ENCODE assay signal across 21 cellular contexts in the genomic region with DNA sequence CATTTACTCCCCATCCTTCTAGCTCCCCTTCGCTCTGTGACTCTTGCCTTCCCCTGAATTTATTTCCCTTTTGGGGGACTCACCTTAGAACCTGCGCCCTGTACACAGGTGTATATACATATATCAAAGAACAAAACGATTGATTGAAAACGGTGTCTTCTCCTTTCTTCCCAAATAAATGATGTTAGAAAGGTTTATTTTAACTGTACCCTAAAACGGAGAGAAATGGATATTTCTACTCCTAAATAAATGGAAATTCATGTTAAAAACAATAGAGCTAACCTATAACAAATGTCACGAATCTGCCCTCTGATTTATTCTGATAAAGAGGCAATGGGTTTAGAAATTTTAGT. TPM values are rescaled to one million over a fixed set of nuclear protein-coding genes. Genes with fewer than 3 reads are reported as not detected.
DNase-seq lines count a peak whose midpoint lies in the region; ATAC-seq, FAIRE-seq and TF ChIP-seq lines count a peak whose summit lies in the region.
"Had no signal": no experiment of that assay in that cellular context is flagged by ENCODE, and none has a peak within 500 bp of the region (broad histone marks: within the 10 kb centered on the region; RNA-seq: fewer than 3 reads in every experiment).

No MANE protein-coding gene starts in this region.

- H4K20me1 ChIP-seq in astrocyte (ENCODE audit: insufficient read depth, low read length) = no peaks in the 10 kb centered on the region
- H4K20me1 ChIP-seq: BLaER1 treated with 17β-estradiol and CSF1 and Interleukin-3, amounts not matched to agents 10 nM and 100 nM had no signal

- no peak for TF ChIP-seq EP300 in transverse colon (IDR thresholded peaks at IDR 0.05; ENCODE audit: low read depth)

- no peak for TF ChIP-seq POLR2A in transverse colon (IDR thresholded peaks at IDR 0.05)

- TF ChIP-seq CTCF in astrocyte (IDR thresholded peaks at IDR 0.05; ENCODE audit: insufficient read depth, low read depth, low read length) = no peak
- TF ChIP-seq CTCF in transverse colon (IDR thresholded peaks at IDR 0.05) = no peak

- intact Hi-C loops in transverse colon (cut with DNase I; ENCODE audit: low total_unique reads) = no loop called here

- H3K9ac ChIP-seq in astrocyte (ENCODE audit: low read length) = no peak overlapping the region
- H3K9ac ChIP-seq: BLaER1 treated with 17β-estradiol and CSF1 and Interleukin-3, amounts not matched to agents 10 nM and 100 nM had no signal

- no peak overlapping the region for H3K4me2 ChIP-seq in astrocyte (ENCODE audit: low read length)
- H3K4me2 ChIP-seq: BLaER1 treated with 17β-estradiol and CSF1 and Interleukin-3, amounts not matched to agents 10 nM and 100 nM had no signal

- peaks cover 51% of the 10 kb centered on the region for H3K27me3 Mint-ChIP-seq in T-helper 2 cell treated with Interferon-gamma antibody and Interleukin-4, amounts not matched to agents 5 μg/mL and 100 μg/mL, for 36 hours (ENCODE audit: low read depth)
- H3K27me3 Mint-ChIP-seq in activated naive CD4-positive, alpha-beta T cell treated with anti-CD3 and anti-CD28 coated beads, Interleukin-2, amount 50 U/mL, for 24 hours = peaks cover 67% of the 10 kb centered on the region
- peaks cover 85% of the 10 kb centered on the region for H3K27me3 Mint-ChIP-seq in astrocyte (ENCODE audit: low read depth, unreplicated experiment)
- peaks cover 63 to 93% of the 10 kb centered on the region in 2 donors for H3K27me3 Mint-ChIP-seq in stimulated activated naive B cell treated with anti-CD40 and anti-IgM and Interleukin-4, amounts not matched to agents 10 μg/mL and 1 μg/mL and 100 μg/mL, for 72 hours
- H3K27me3 Mint-ChIP-seq in stimulated activated memory B cell treated with anti-CD40 and anti-IgM and Interleukin-4, amounts not matched to agents 10 μg/mL and 1 μg/mL and 100 μg/mL, for 72 hours = peaks cover 89% of the 10 kb centered on the region

- no peaks in the 10 kb centered on the region for H3K9me3 Mint-ChIP-seq in T-helper 2 cell treated with Interferon-gamma antibody and Interleukin-4, amounts not matched to agents 5 μg/mL and 100 μg/mL, for 36 hours
- H3K9me3 Mint-ChIP-seq in activated naive CD4-positive, alpha-beta T cell treated with anti-CD3 and anti-CD28 coated beads, Interleukin-2, amount 50 U/mL, for 24 hours = peaks cover 12% of the 10 kb centered on the region
- peaks cover 10% of the 10 kb centered on the region for H3K9me3 Mint-ChIP-seq in astrocyte (ENCODE audit: unreplicated experiment)
- H3K9me3 Mint-ChIP-seq in stimulated activated naive B cell treated with anti-CD40 and anti-IgM and Interleukin-4, amounts not matched to agents 10 μg/mL and 1 μg/mL and 100 μg/mL, for 72 hours = peaks cover 2 to 4% of the 10 kb centered on the region in 2 donors
- peaks cover 3% of the 10 kb centered on the region for H3K9me3 Mint-ChIP-seq in stimulated activated memory B cell treated with anti-CD40 and anti-IgM and Interleukin-4, amounts not matched to agents 10 μg/mL and 1 μg/mL and 100 μg/mL, for 72 hours

- H3K4me1 Mint-ChIP-seq in T-helper 2 cell treated with Interferon-gamma antibody and Interleukin-4, amounts not matched to agents 5 μg/mL and 100 μg/mL, for 36 hours (ENCODE audit: low read depth) = no peaks in the 10 kb centered on the region
- peaks cover 12% of the 10 kb centered on the region for H3K4me1 Mint-ChIP-seq in activated naive CD4-positive, alpha-beta T cell treated with anti-CD3 and anti-CD28 coated beads, Interleukin-2, amount 50 U/mL, for 24 hours
- peaks cover 3% of the 10 kb centered on the region for H3K4me1 Mint-ChIP-seq in astrocyte (ENCODE audit: low read depth, unreplicated experiment)
- H3K4me1 Mint-ChIP-seq in stimulated activated naive B cell treated with anti-CD40 and anti-IgM and Interleukin-4, amounts not matched to agents 10 μg/mL and 1 μg/mL and 100 μg/mL, for 72 hours = peaks cover 4 to 17% of the 10 kb centered on the region in 2 donors
- no peaks in the 10 kb centered on the region for H3K4me1 Mint-ChIP-seq in stimulated activated memory B cell treated with anti-CD40 and anti-IgM and Interleukin-4, amounts not matched to agents 10 μg/mL and 1 μg/mL and 100 μg/mL, for 72 hours
- H3K4me1 Mint-ChIP-seq: IgD-negative memory B cell had no signal

- no peak overlapping the region for H2AFZ ChIP-seq in astrocyte (ENCODE audit: low read depth, low read length)

- H3K4me3 Mint-ChIP-seq in T-helper 2 cell treated with Interferon-gamma antibody and Interleukin-4, amounts not matched to agents 5 μg/mL and 100 μg/mL, for 36 hours = no peak overlapping the region
- H3K4me3 Mint-ChIP-seq in activated naive CD4-positive, alpha-beta T cell treated with anti-CD3 and anti-CD28 coated beads, Interleukin-2, amount 50 U/mL, for 24 hours = no peak overlapping the region
- H3K4me3 Mint-ChIP-seq in astrocyte (ENCODE audit: unreplicated experiment) = no peak overlapping the region
- H3K4me3 Mint-ChIP-seq in stimulated activated naive B cell treated with anti-CD40 and anti-IgM and Interleukin-4, amounts not matched to agents 10 μg/mL and 1 μg/mL and 100 μg/mL, for 72 hours = peak overlapping the region in 1 of 2 donors; percentile 65
- H3K4me3 Mint-ChIP-seq in stimulated activated memory B cell treated with anti-CD40 and anti-IgM and Interleukin-4, amounts not matched to agents 10 μg/mL and 1 μg/mL and 100 μg/mL, for 72 hours = no peak overlapping the region

- no peak for ATAC-seq in stimulated activated naive B cell treated with anti-CD40 and anti-IgM and Interleukin-4, amounts not matched to agents 10 μg/mL and 1 μg/mL and 100 μg/mL, for 72 hours (replicated peaks)
- ATAC-seq in stimulated activated memory B cell treated with anti-CD40 and anti-IgM and Interleukin-4, amounts not matched to agents 10 μg/mL and 1 μg/mL and 100 μg/mL, for 72 hours = no peak

- DNase-seq in T-helper 2 cell treated with Interferon-gamma antibody and Interleukin-4, amounts not matched to agents 5 μg/mL and 100 μg/mL, for 36 hours (ENCODE audit: low spot score) = no peak
- DNase-seq in T-helper 2 cell (no peak), astrocyte (ENCODE audit: low read depth) (no peak), transverse colon (no peak)
- no peak for DNase-seq in activated naive CD4-positive, alpha-beta T cell treated with Interleukin-2 at 50 U/mL for 16 hours
- no peak for DNase-seq in stimulated activated naive B cell treated with anti-CD40 and anti-IgM and Interleukin-4, amounts not matched to agents 10 μg/mL and 1 μg/mL and 100 μg/mL, for 72 hours
- DNase-seq: CD8-positive, alpha-beta memory T cell; DMS79 treated with DMSO at 0.1 percent for 48 hours; NCI-H187 treated with DMSO at 0.1 percent for 48 hours; NCI-H446; NK-92 treated with Interleukin-12 subunit alpha and Interleukin-12 subunit beta, amount 100 ng/mL, for 24 hours had no signal

- peak overlapping the region; percentile 74 for H3K27ac Mint-ChIP-seq in T-helper 2 cell treated with Interferon-gamma antibody and Interleukin-4, amounts not matched to agents 5 μg/mL and 100 μg/mL, for 36 hours
- peak overlapping the region; percentile 72 for H3K27ac Mint-ChIP-seq in activated naive CD4-positive, alpha-beta T cell treated with anti-CD3 and anti-CD28 coated beads, Interleukin-2, amount 50 U/mL, for 24 hours
- peak overlapping the region; percentile 41 for H3K27ac Mint-ChIP-seq in astrocyte (ENCODE audit: unreplicated experiment)
- H3K27ac Mint-ChIP-seq in stimulated activated naive B cell treated with anti-CD40 and anti-IgM and Interleukin-4, amounts not matched to agents 10 μg/mL and 1 μg/mL and 100 μg/mL, for 72 hours = peak overlapping the region; percentile 92
- H3K27ac Mint-ChIP-seq in stimulated activated memory B cell treated with anti-CD40 and anti-IgM and Interleukin-4, amounts not matched to agents 10 μg/mL and 1 μg/mL and 100 μg/mL, for 72 hours = no peak overlapping the region

- in situ Hi-C loops in transverse colon (cut with MboI; ENCODE audit: low pct_ligation_motif_present in 1 of 4, low pct_unique_long_range_greater_than_20kb in 1 of 4, low sequenced_read_pairs in 3 of 4) = no loop called here

- no peaks in the 10 kb centered on the region for H3K9me3 ChIP-seq in astrocyte (ENCODE audit: insufficient read depth, low read depth, low read length)
- no peaks in the 10 kb centered on the region for H3K9me3 ChIP-seq in transverse colon
- H3K9me3 ChIP-seq: HAP-1 had no signal

- no peaks in the 10 kb centered on the region for H3K36me3 Mint-ChIP-seq in T-helper 2 cell treated with Interferon-gamma antibody and Interleukin-4, amounts not matched to agents 5 μg/mL and 100 μg/mL, for 36 hours (ENCODE audit: low read depth)
- no peaks in the 10 kb centered on the region for H3K36me3 Mint-ChIP-seq in activated naive CD4-positive, alpha-beta T cell treated with anti-CD3 and anti-CD28 coated beads, Interleukin-2, amount 50 U/mL, for 24 hours
- no peaks in the 10 kb centered on the region for H3K36me3 Mint-ChIP-seq in astrocyte (ENCODE audit: low read depth, unreplicated experiment)
- H3K36me3 Mint-ChIP-seq in stimulated activated naive B cell treated with anti-CD40 and anti-IgM and Interleukin-4, amounts not matched to agents 10 μg/mL and 1 μg/mL and 100 μg/mL, for 72 hours = peaks cover 5 to 7% of the 10 kb centered on the region in 2 donors
- H3K36me3 Mint-ChIP-seq in stimulated activated memory B cell treated with anti-CD40 and anti-IgM and Interleukin-4, amounts not matched to agents 10 μg/mL and 1 μg/mL and 100 μg/mL, for 72 hours = no peaks in the 10 kb centered on the region
- H3K36me3 Mint-ChIP-seq: CD8-positive, alpha-beta memory T cell; IgD-negative memory B cell had no signal

- H3K27me3 ChIP-seq in astrocyte (ENCODE audit: insufficient read depth, low read length) (peaks cover 51% of the 10 kb centered on the region), transverse colon (peaks cover 85% of the 10 kb centered on the region)

- H3K4me3 ChIP-seq in astrocyte (ENCODE audit: insufficient read depth, low read depth, low read length) (no peak overlapping the region), transverse colon (no peak overlapping the region)
- H3K4me3 ChIP-seq: BLaER1 treated with 17β-estradiol and CSF1 and Interleukin-3, amounts not matched to agents 10 nM and 100 nM; HAP-1 had no signal

- WGBS in transverse colon (ENCODE audit: low coverage in 1 of 2), 2 donors = 26 to 36% methylated on average over 6 of the region's 6 CpGs

- FAIRE-seq in astrocyte (lab: Jason Lieb, UNC) = no peak
- FAIRE-seq: D721Med, G401.6 had no signal

- H3K27ac ChIP-seq in astrocyte (ENCODE audit: low read depth, low read length) (no peak overlapping the region), transverse colon (no peak overlapping the region)
- H3K27ac ChIP-seq: BLaER1 treated with 17β-estradiol and CSF1 and Interleukin-3, amounts not matched to agents 10 nM and 100 nM had no signal

- no peaks in the 10 kb centered on the region for H3K4me1 ChIP-seq in astrocyte (ENCODE audit: insufficient read depth, low read length)
- H3K4me1 ChIP-seq in transverse colon = no peaks in the 10 kb centered on the region
- H3K4me1 ChIP-seq: HAP-1 had no signal

- H3K79me2 ChIP-seq in astrocyte (ENCODE audit: insufficient read depth, low read length) = no peaks in the 10 kb centered on the region

- H3K36me3 ChIP-seq in astrocyte (ENCODE audit: insufficient read depth, low read length) (no peaks in the 10 kb centered on the region), transverse colon (no peaks in the 10 kb centered on the region)
- H3K36me3 ChIP-seq: BLaER1 treated with 17β-estradiol and CSF1 and Interleukin-3, amounts not matched to agents 10 nM and 100 nM; HAP-1 had no signal

RNA-seq across cellular contexts. Expression of a gene that starts 8.6 kb away (rescaled TPM):
- total RNA-seq in astrocyte = 0.25 TPM in 1 of 2 replicates, not detected in the other
- not detected for total RNA-seq in transverse colon
- total RNA-seq: A172; CD8-positive, alpha-beta memory T cell; HT1080; LHCN-M2 had no signal

RNA-seq across cellular contexts. Expression of a gene that starts 58.1 kb away (rescaled TPM):
- total RNA-seq in astrocyte (9.5 and 10.5 TPM in 2 replicates), transverse colon (10 to 100 TPM in 3 of 4 donors, 1 to 10 TPM in 1; 7.4 to 16.8 (median 13.1) TPM)
